In the genomic region with DNA sequence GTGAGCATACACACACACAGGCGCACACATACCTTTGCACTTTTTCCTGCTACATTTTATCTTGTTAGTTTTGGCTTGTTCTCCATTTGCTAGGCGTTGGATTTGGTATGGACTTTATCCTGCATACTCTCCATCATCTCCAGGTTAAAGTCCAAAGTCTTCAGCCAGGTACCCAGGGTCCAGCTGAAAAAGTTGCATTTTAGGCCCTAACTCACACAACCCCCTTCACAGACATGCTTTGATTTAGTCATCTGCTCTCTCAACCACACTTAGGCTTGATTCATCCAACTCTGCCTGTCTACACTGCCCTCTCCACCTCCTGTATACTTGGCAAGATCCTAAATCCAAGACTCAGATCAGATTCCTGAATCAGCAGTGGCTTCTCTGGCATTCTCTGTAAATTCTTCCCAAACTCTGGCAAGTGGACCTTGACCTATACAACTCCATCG, we compare ENCODE assay signal across 18 cellular contexts. TPM values are rescaled to one million over a fixed set of nuclear protein-coding genes. Genes with fewer than 3 reads are reported as not detected.
"Had no signal": no experiment of that assay in that cellular context is flagged by ENCODE, and none has a peak within 500 bp of the region (broad histone marks: within the 10 kb centered on the region; RNA-seq: fewer than 3 reads in every experiment).

No MANE protein-coding gene starts in this region.

- H3K4me3 ChIP-seq: cardiac muscle cell, lower lobe of right lung, ovary, transverse colon, vagina had no signal

- H3K27me3 ChIP-seq: cardiac muscle cell, ovary, transverse colon, vagina had no signal

- H3K4me3 Mint-ChIP-seq: activated T-helper 1 cell treated with anti-CD3 and anti-CD28 coated beads, Interleukin-12 subunit alpha, Interleukin-12 subunit beta, Interleukin-2, Interleukin-4 antibody, amounts not matched to agents 30 ng/mL and 10 ng/mL and 1 ng/mL, durations not matched to agents 14 hours and 24 hours and 36 hours; neural crest cell had no signal

- ATAC-seq: activated CD4-positive, CD25-positive, alpha-beta regulatory T cell treated with anti-CD3 and anti-CD28 coated beads, Interleukin-2, amount 50 U/mL, for 24 hours; esophagus mucosa; lower lobe of right lung had no signal

- H3K27ac Mint-ChIP-seq: activated T-helper 1 cell treated with anti-CD3 and anti-CD28 coated beads, Interleukin-12 subunit alpha, Interleukin-12 subunit beta, Interleukin-2, Interleukin-4 antibody, amounts not matched to agents 30 ng/mL and 10 ng/mL and 1 ng/mL, durations not matched to agents 14 hours and 24 hours and 36 hours had no signal

- H3K9me3 ChIP-seq: lower lobe of right lung, ovary, transverse colon, vagina had no signal

- H3K9me3 Mint-ChIP-seq: activated T-helper 1 cell treated with anti-CD3 and anti-CD28 coated beads, Interleukin-12 subunit alpha, Interleukin-12 subunit beta, Interleukin-2, Interleukin-4 antibody, amounts not matched to agents 30 ng/mL and 10 ng/mL and 1 ng/mL, durations not matched to agents 14 hours and 24 hours and 36 hours had no signal

- H3K27ac ChIP-seq: cardiac muscle cell, lower lobe of right lung, ovary, transverse colon, vagina had no signal

- H3K36me3 ChIP-seq: cardiac muscle cell, lower lobe of right lung, ovary, transverse colon, vagina had no signal

- DNase-seq: activated naive CD4-positive, alpha-beta T cell treated with Interleukin-2 at 50 U/mL for 16 hours; aorta; hypothalamus; kidney glomerular epithelial cell; lower lobe of right lung; midbrain; ovary; stimulated activated CD4-positive, alpha-beta T cell treated with anti-CD3 and anti-CD28 coated beads, Interleukin-2, amount 100 ng/mL, for 48 hours; stimulated activated naive CD4-positive, alpha-beta T cell; substantia nigra; SW 1271; transverse colon had no signal

RNA-seq across cellular contexts. Expression of a gene that starts 10.7 kb away (rescaled TPM):
- total RNA-seq: neural crest cell had no signal

RNA-seq across cellular contexts. Expression of a gene that starts 41.7 kb away (rescaled TPM):
- total RNA-seq: cardiac muscle cell, neural crest cell had no signal
- polyA plus RNA-seq: cardiac muscle cell had no signal
